Comparison of ENCODE assay signal across 12 cellular contexts in the genomic region with DNA sequence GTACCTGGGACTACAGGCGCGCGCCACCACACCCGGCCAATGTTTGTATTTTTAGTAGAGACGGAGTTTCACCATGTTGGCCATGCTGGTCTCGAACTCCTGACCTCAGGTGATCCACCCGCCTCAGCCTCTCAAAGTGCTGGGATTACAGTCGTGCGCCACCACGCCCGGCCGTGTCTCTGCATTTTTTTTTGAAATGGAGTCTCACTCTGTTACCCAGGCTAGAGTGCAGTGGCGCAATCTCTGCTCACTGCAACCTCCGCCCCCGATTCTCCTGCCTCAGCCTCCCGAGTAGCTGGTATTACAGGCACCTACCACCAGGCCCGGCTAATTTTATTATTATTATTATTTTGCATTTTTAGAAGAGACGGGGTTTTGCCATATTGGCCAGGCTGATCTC. TPM values are rescaled to one million over a fixed set of nuclear protein-coding genes. Genes with fewer than 3 reads are reported as not detected.
"Had no signal": no experiment of that assay in that cellular context is flagged by ENCODE, and none has a peak within 500 bp of the region (broad histone marks: within the 10 kb centered on the region; RNA-seq: fewer than 3 reads in every experiment).

No MANE protein-coding gene starts in this region.

RNA-seq across cellular contexts. Expression of a gene that starts 47.3 kb away (rescaled TPM):
- total RNA-seq: stomach, subcutaneous adipose tissue, suprapubic skin, temporal lobe, thoracic aorta, thyroid gland, tibial nerve, upper lobe of left lung, upper lobe of right lung, ureter, vagina had no signal
- polyA plus RNA-seq: stomach, urinary bladder had no signal
